12 cellular contexts compared by ENCODE assay signal in genomic region chr4:124019749-124020549, GRCh38.
DNase-seq lines count a peak whose midpoint lies in the region; ATAC-seq, FAIRE-seq and TF ChIP-seq lines count a peak whose summit lies in the region.
"Had no signal": no experiment of that assay in that cellular context is flagged by ENCODE, and none has a peak within 500 bp of the region (broad histone marks: within the 10 kb centered on the region; RNA-seq: fewer than 3 reads in every experiment).

No MANE protein-coding gene starts in this region.

- H3K9me2 ChIP-seq in DOHH2 (replicated peaks; ENCODE audit: control insufficient read depth, low read length) = no peaks in the 10 kb centered on the region

- no peak for TF ChIP-seq EP300 in sigmoid colon (IDR thresholded peaks at IDR 0.05)

- no peak for TF ChIP-seq CTCF in DOHH2 (IDR thresholded peaks at IDR 0.05; ENCODE audit: low read depth, low read length, poor library complexity, severe bottlenecking)
- TF ChIP-seq CTCF in sigmoid colon (IDR thresholded peaks at IDR 0.05) = no peak

- H3K36me3 ChIP-seq in DOHH2 (ENCODE audit: control insufficient read depth, low read length) = no peaks in the 10 kb centered on the region
- H3K36me3 ChIP-seq in adipocyte (ENCODE audit: control insufficient read depth, insufficient read depth, low read length, severe bottlenecking) = no peaks in the 10 kb centered on the region
- H3K36me3 ChIP-seq in sigmoid colon = no peaks in the 10 kb centered on the region
- no peaks in the 10 kb centered on the region for H3K36me3 ChIP-seq in small intestine (ENCODE audit: control insufficient read depth in 2 of 2, insufficient read depth in 2 of 2, low read length in 2 of 2)
- H3K36me3 ChIP-seq: WERI-Rb-1 had no signal

- peak overlapping the region; percentile 60 for H3K9ac ChIP-seq in adipocyte (ENCODE audit: low read length)

- no peaks in the 10 kb centered on the region for H4K20me1 ChIP-seq in DOHH2 (ENCODE audit: control insufficient read depth, insufficient read depth, low read depth, low read length)

- intact Hi-C loops in left ventricle myocardium superior (cut with micrococcal nuclease) = no loop called here
- intact Hi-C loops in sigmoid colon (cut with DNase I) = no loop called here

- no peak for FAIRE-seq in small intestine (lab: Jason Lieb, UNC)

- TF ChIP-seq POLR2A in sigmoid colon (IDR thresholded peaks at IDR 0.05) = no peak

- H3K79me2 ChIP-seq in DOHH2 (ENCODE audit: control insufficient read depth, low read length) = no peaks in the 10 kb centered on the region

- H3F3A ChIP-seq in DOHH2 (ENCODE audit: control insufficient read depth, insufficient read depth) = no peaks in the 10 kb centered on the region

- DNase-seq in adipocyte (ENCODE audit: low read depth) (no peak), left ventricle myocardium superior (no peak), sigmoid colon (no peak), NCI-H1092 (lab: John Stamatoyannopoulos, UW) (no peak), small intestine (no peak), H4 (ENCODE audit: low spot score) (no peak)
- DNase-seq: amygdala, NCI-H526 treated with DMSO at 0.1 percent for 48 hours had no signal

- H3K4me3 ChIP-seq in DOHH2 (ENCODE audit: low read length) (no peak overlapping the region), adipocyte (ENCODE audit: low read length) (no peak overlapping the region), sigmoid colon (no peak overlapping the region), small intestine (ENCODE audit: low read depth in 1 of 2, low read length in 2 of 2) (no peak overlapping the region)

- ATAC-seq in left ventricle myocardium superior (peak; percentile 67), HG03095 (IDR thresholded peaks at IDR 0.05; ENCODE audit: unreplicated experiment) (no peak)
- ATAC-seq: HCT116 had no signal

- H3K9me3 ChIP-seq in DOHH2 (ENCODE audit: control insufficient read depth, insufficient read depth, low read length) (no peaks in the 10 kb centered on the region), adipocyte (ENCODE audit: control insufficient read depth, low read length) (peaks cover 5% of the 10 kb centered on the region), sigmoid colon (no peaks in the 10 kb centered on the region), small intestine (ENCODE audit: control insufficient read depth, low read depth) (no peaks in the 10 kb centered on the region)

- H3K27me3 ChIP-seq in DOHH2 (ENCODE audit: control insufficient read depth, low read length) = no peaks in the 10 kb centered on the region
- H3K27me3 ChIP-seq in adipocyte (replicated peaks; ENCODE audit: control insufficient read depth, insufficient read depth, low read length) = no peaks in the 10 kb centered on the region
- H3K27me3 ChIP-seq in sigmoid colon = no peaks in the 10 kb centered on the region
- H3K27me3 ChIP-seq in small intestine (ENCODE audit: control insufficient read depth in 2 of 2, insufficient read depth in 2 of 2, low read length in 2 of 2) = no peaks in the 10 kb centered on the region

- H3K27ac ChIP-seq in DOHH2 (ENCODE audit: low read depth, low read length) (peak overlapping the region; percentile 79), sigmoid colon (peak overlapping the region in 3 of 4 donors; percentile 40 to 72 (median 57)), small intestine (ENCODE audit: low read depth in 1 of 2, low read length in 1 of 2) (peak overlapping the region in 1 of 2 donors; percentile 68)
- H3K27ac ChIP-seq: WERI-Rb-1 had no signal

- WGBS in sigmoid colon, 2 donors = 74 to 85% methylated on average over 4 of the region's 4 CpGs
- WGBS in small intestine, 3 donors = 71 to 79% (median 79%) methylated on average over 4 of the region's 4 CpGs

- peaks cover 25% of the 10 kb centered on the region for H3K4me1 ChIP-seq in DOHH2 (ENCODE audit: control insufficient read depth, low read length)
- peaks cover 31% of the 10 kb centered on the region for H3K4me1 ChIP-seq in adipocyte (ENCODE audit: control insufficient read depth, insufficient read depth, low read length)
- H3K4me1 ChIP-seq in sigmoid colon = peaks cover 0 to 22% (median 18%) of the 10 kb centered on the region in 4 donors
- H3K4me1 ChIP-seq in small intestine (ENCODE audit: control insufficient read depth in 2 of 2, insufficient read depth in 1 of 2, low read depth in 1 of 2, low read length in 1 of 2) = no peaks in the 10 kb centered on the region

- H3K4me2 ChIP-seq in DOHH2 (ENCODE audit: low read length) = peak overlapping the region; percentile 68
